Comparison of ENCODE assay signal across 8 cellular contexts in the genomic region with DNA sequence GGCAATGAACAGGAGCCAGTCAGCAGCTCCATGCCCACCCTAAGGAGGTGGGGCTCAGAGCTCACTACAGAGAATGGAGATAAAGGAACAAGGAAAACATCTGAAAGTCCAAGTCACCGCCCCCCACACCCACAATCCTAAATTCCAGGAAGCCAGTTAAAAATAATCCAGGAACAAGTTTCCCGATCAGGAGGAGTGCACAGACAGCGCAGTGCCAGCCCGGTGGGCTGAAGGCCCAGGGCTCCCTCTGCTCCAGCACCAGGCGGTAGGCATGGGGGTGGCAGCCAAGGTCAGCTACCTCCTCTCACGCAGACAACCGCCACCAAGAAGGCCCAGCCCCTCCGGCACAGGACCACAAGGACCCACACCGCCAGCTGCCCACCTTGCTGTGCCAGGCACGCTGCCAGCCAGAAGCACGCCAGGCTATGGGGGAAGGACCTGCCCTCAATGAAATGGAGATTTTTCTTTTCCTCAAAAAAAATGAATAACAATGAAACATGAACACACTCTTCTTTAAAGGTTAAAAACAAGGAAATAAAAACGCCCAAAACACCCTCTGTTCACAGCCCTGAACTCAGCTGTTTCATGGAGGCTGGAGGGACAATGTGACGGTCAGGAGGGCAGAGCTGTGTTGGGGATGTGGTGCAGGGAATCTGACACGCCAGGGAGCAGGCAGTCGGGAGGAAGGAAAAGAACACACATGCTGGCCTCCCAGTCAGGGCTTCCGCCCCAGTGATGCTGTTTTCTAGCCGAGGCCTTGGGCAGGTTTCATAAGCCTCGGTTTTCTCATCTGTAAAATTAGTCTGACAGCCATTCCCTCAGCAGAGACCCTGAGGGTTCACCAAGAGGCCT. TPM values are rescaled to one million over a fixed set of nuclear protein-coding genes. Genes with fewer than 3 reads are reported as not detected.
A peak's percentile ranks its signal among the peaks of the same experiment; 100 is the strongest.
DNase-seq lines count a peak whose midpoint lies in the region; ATAC-seq, FAIRE-seq and TF ChIP-seq lines count a peak whose summit lies in the region.

No MANE protein-coding gene starts in this region.

- peaks cover 98% of the 10 kb centered on the region for H3K79me2 ChIP-seq in Karpas-422 (ENCODE audit: low read length)

- no peaks in the 10 kb centered on the region for H3K36me3 ChIP-seq in Karpas-422 (ENCODE audit: insufficient read depth, low read length)
- peaks cover 0 to 7% of the 10 kb centered on the region in 2 donors for H3K36me3 ChIP-seq in mucosa of rectum (ENCODE audit: control insufficient read depth in 2 of 2, insufficient read depth in 2 of 2, low read length in 2 of 2)

- no peak for FAIRE-seq in A549 (lab: Jason Lieb, UNC)

- H3K27me3 ChIP-seq in Karpas-422 (ENCODE audit: low read length), result no peaks in the 10 kb centered on the region
- no peaks in the 10 kb centered on the region for H3K27me3 ChIP-seq in mucosa of rectum (ENCODE audit: control insufficient read depth in 2 of 2, insufficient read depth in 2 of 2, low read length in 2 of 2)

- no peak overlapping the region for H2AFZ ChIP-seq in Karpas-422 (ENCODE audit: low read length)

- H3K4me1 ChIP-seq in A549 (peaks cover 30% of the 10 kb centered on the region; the same call in 2 of the 3 replicates), Karpas-422 (ENCODE audit: low read length) (peaks cover 77% of the 10 kb centered on the region), mucosa of rectum (ENCODE audit: control insufficient read depth in 2 of 2, insufficient read depth in 2 of 2, low read length in 2 of 2) (peaks cover 59 to 71% of the 10 kb centered on the region in 2 donors)

- CTCF ChIA-PET in A549 (lab: Yijun Ruan, JAX), result interaction anchor here (0.6 kb wide), 1 partner anchor 52 kb away, joined by 3 read pairs; no protein-coding TSS in a partner anchor

- H3K4me3 ChIP-seq in A549 (no peak overlapping the region), Karpas-422 (ENCODE audit: low read length) (no peak overlapping the region), mucosa of rectum (ENCODE audit: low read length in 2 of 2) (peak overlapping the region; percentile 47 to 49)

- ATAC-seq in A549 (peak in 1 of 2 experiments; percentile 55; a peak in 3 of 6 replicates), GM21526 (IDR thresholded peaks at IDR 0.05; ENCODE audit: low FRiP score, unreplicated experiment) (no peak), HG03565 (IDR thresholded peaks at IDR 0.05; ENCODE audit: unreplicated experiment) (no peak)

- no peak for TF ChIP-seq CTCF in A549 (IDR thresholded peaks at IDR 0.05)

- no peak for DNase-seq in A549 (ENCODE audit: low read depth in 1 of 2, low spot score in 1 of 2)
- no peak for DNase-seq in Karpas-422
- peak; percentile 74 to 85 for DNase-seq in dermis microvascular lymphatic vessel endothelial cell (ENCODE audit: low read depth in 2 of 2)
- DNase-seq in COR-L47 (lab: John Stamatoyannopoulos, UW), result no peak
- no peak for DNase-seq in NCI-H2107 treated with DMSO at 0.1 percent for 48 hours (lab: John Stamatoyannopoulos, UW; ENCODE audit: unreplicated experiment)

- no peaks in the 10 kb centered on the region for H3K9me2 ChIP-seq in Karpas-422 (replicated peaks; ENCODE audit: insufficient read depth, low read length)

- peak overlapping the region; percentile 35 for H3K9ac ChIP-seq in Karpas-422 (ENCODE audit: low read length)
- H3K9ac ChIP-seq in mucosa of rectum (ENCODE audit: low read depth in 1 of 2, low read length in 2 of 2), result peak overlapping the region; percentile 76 to 79

- TF ChIP-seq POLR2A in A549 (IDR thresholded peaks at IDR 0.05; ENCODE audit: low read length), result no peak

- TF ChIP-seq EP300 in A549 (IDR thresholded peaks at IDR 0.05), result no peak

- WGBS in A549 (ENCODE audit: missing lambda C conversion rate), result 74% methylated on average over 18 of the region's 18 CpGs

- H3K27ac ChIP-seq in A549 (peak overlapping the region in 1 of 2 experiments; percentile 61; a peak in 3 of 6 replicates), Karpas-422 (ENCODE audit: low read length) (peak overlapping the region; percentile 42; the same call in 1 of the 2 replicates), mucosa of rectum (ENCODE audit: low read depth in 2 of 2, low read length in 2 of 2) (peak overlapping the region; percentile 94 to 95)

- peak overlapping the region; percentile 20; the same call in 1 of the 3 replicates for H3K4me2 ChIP-seq in A549
- peak overlapping the region; percentile 33 for H3K4me2 ChIP-seq in Karpas-422 (ENCODE audit: low read depth, low read length, poor library complexity, severe bottlenecking)

- peaks cover 17% of the 10 kb centered on the region for H4K20me1 ChIP-seq in Karpas-422 (ENCODE audit: insufficient read depth, low read depth, low read length)

- no peak for TF ChIP-seq RAD21 in A549 (conservative IDR thresholded peaks at IDR 0.05 in 1 of 2, IDR thresholded peaks at IDR 0.05 in 1 of 2)

- POLR2A ChIA-PET in A549 (lab: Yijun Ruan, JAX), result no interaction called here

- peaks cover 6% of the 10 kb centered on the region; the same call in 1 of the 3 replicates for H3K9me3 ChIP-seq in A549
- H3K9me3 ChIP-seq in Karpas-422 (ENCODE audit: low read length), result no peaks in the 10 kb centered on the region
- H3K9me3 ChIP-seq in mucosa of rectum (ENCODE audit: control insufficient read depth in 2 of 2, low read length in 2 of 2), result no peaks in the 10 kb centered on the region

TF ChIP-seq in A549, 52 proteins besides CTCF, POLR2A, EP300 and RAD21:
- TF ChIP-seq BHLHE40 (IDR thresholded peaks at IDR 0.05; ENCODE audit: low read depth, low read length) (no peak), CEBPB (IDR thresholded peaks at IDR 0.05) (no peak), ESRRA (IDR thresholded peaks at IDR 0.05; ENCODE audit: borderline replicate concordance, low read length) (no peak), ZNF302 (CRISPR knock-in tag; IDR thresholded peaks at IDR 0.05) (no peak), RFX5 (IDR thresholded peaks at IDR 0.05) (no peak), KDM5A (IDR thresholded peaks at IDR 0.05) (no peak), FOSB (CRISPR knock-in tag; IDR thresholded peaks at IDR 0.05) (no peak), JUNB (IDR thresholded peaks at IDR 0.05) (no peak), HOXB5 (CRISPR knock-in tag; IDR thresholded peaks at IDR 0.05) (no peak), FOSL2 (IDR thresholded peaks at IDR 0.05) (no peak), FOSL2 (CRISPR knock-in tag; IDR thresholded peaks at IDR 0.05) (no peak), GATA3 (IDR thresholded peaks at IDR 0.05; ENCODE audit: borderline replicate concordance) (no peak), TP53 (CRISPR knock-in tag; IDR thresholded peaks at IDR 0.05) (no peak), RNF2 (IDR thresholded peaks at IDR 0.05; ENCODE audit: borderline replicate concordance, low read depth) (no peak)
- TF ChIP-seq, protein P1, sequence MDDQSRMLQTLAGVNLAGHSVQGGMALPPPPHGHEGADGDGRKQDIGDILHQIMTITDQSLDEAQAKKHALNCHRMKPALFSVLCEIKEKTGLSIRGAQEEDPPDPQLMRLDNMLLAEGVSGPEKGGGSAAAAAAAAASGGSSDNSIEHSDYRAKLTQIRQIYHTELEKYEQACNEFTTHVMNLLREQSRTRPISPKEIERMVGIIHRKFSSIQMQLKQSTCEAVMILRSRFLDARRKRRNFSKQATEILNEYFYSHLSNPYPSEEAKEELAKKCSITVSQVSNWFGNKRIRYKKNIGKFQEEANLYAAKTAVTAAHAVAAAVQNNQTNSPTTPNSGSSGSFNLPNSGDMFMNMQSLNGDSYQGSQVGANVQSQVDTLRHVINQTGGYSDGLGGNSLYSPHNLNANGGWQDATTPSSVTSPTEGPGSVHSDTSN (IDR thresholded peaks at IDR 0.05), result no peak
- TF ChIP-seq, protein P2, sequence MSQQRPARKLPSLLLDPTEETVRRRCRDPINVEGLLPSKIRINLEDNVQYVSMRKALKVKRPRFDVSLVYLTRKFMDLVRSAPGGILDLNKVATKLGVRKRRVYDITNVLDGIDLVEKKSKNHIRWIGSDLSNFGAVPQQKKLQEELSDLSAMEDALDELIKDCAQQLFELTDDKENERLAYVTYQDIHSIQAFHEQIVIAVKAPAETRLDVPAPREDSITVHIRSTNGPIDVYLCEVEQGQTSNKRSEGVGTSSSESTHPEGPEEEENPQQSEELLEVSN (IDR thresholded peaks at IDR 0.05; ENCODE audit: borderline replicate concordance, low read depth), result no peak
- TF ChIP-seq, protein P3, sequence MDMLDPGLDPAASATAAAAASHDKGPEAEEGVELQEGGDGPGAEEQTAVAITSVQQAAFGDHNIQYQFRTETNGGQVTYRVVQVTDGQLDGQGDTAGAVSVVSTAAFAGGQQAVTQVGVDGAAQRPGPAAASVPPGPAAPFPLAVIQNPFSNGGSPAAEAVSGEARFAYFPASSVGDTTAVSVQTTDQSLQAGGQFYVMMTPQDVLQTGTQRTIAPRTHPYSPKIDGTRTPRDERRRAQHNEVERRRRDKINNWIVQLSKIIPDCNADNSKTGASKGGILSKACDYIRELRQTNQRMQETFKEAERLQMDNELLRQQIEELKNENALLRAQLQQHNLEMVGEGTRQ (IDR thresholded peaks at IDR 0.05), result no peak
- TF ChIP-seq, protein P4, sequence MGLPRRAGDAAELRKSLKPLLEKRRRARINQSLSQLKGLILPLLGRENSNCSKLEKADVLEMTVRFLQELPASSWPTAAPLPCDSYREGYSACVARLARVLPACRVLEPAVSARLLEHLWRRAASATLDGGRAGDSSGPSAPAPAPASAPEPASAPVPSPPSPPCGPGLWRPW (IDR thresholded peaks at IDR 0.05), result no peak

RNA-seq across cellular contexts. Expression of a gene that starts 11.0 kb away (rescaled TPM):
- polyA plus RNA-seq in A549 (2011; rRNA removed) (55.6 and 58.9 TPM in 2 replicates), A549 (2017; fragmentation: RNase III; extraction: RNeasy Plus Mini Kit Qiagen cat#74134 plus additional on column Dnase treatment) (42.1 to 46.1 TPM (median 42.2 TPM) in 3 replicates)
- 27.2 and 27.4 TPM in 2 replicates for polyA plus RNA-seq in A549 (2012; cell fraction: cytosol; rRNA removed)
- 14.7 and 22.7 TPM in 2 replicates for polyA plus RNA-seq in A549 (2012; cell fraction: nucleus; rRNA removed)
- 31.2 and 32.1 TPM in 2 replicates for polyA minus RNA-seq in A549 (2011; rRNA and poly(A)+ RNA removed)
- 93.9 and 107 TPM in 2 replicates for total RNA-seq in Karpas-422 (2014; rRNA removed; shearing (Covaris generic); ENCODE audit: low replicate concordance)
- 34.0 and 42.2 TPM in 2 replicates for total RNA-seq in dermis microvascular lymphatic vessel endothelial cell

Comparison
In these comparisons a context has a peak if more than half of its experiments do, and no peak if none do; other contexts are left out.
1. DNase-seq: peak in dermis microvascular lymphatic vessel endothelial cell (2 of 2); none in A549 (0 of 2), Karpas-422 (single experiment), COR-L47 (single experiment) and NCI-H2107 treated with DMSO at 0.1 percent for 48 hours (single experiment).
2. H3K4me3 ChIP-seq: peak in mucosa of rectum (2 of 2); none in A549 (single experiment) and Karpas-422 (single experiment).